Comparison of ENCODE assay signal across 2 cellular contexts in the genomic region with DNA sequence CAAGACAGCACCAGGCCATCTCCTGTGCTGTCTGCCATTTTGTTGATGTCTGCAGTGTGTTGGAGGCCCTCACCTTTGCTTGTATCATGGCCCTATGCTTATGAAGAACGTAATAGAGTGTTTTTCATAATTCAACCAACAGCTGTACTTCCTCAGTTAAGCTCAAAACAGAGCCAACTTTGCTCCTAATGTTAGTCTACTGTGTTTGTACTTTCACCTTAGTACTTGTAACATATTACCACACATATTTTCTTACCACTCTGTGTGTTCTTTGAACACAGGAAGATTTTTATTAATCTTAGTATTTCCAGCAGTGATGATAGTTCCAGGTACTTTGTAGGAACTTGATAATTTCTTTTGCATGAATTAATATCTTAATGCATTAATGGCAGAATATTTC.
A peak's percentile ranks its signal among the peaks of the same experiment; 100 is the strongest.
TF ChIP-seq lines count a peak whose summit lies in the region.

No MANE protein-coding gene starts in this region.

TF ChIP-seq in liver, 16 proteins besides CTCF, POLR2A, EP300 and RAD21:
- TF ChIP-seq HNF4G (IDR thresholded peaks at IDR 0.05): peak; percentile 7
- no peak for TF ChIP-seq NR2F2 (IDR thresholded peaks at IDR 0.05)
- peak; percentile 40 for TF ChIP-seq SP1 (IDR thresholded peaks at IDR 0.05)
- TF ChIP-seq HNF4A (conservative IDR thresholded peaks at IDR 0.05): peak; percentile 77 to 84
- TF ChIP-seq RXRA (IDR thresholded peaks at IDR 0.05): peak in 1 of 2 donors; percentile 11

TF ChIP-seq in HepG2, 621 proteins besides CTCF, POLR2A, EP300 and RAD21:
- no peak for TF ChIP-seq ZNF138 (CRISPR knock-in tag; IDR thresholded peaks at IDR 0.05; ENCODE audit: low read depth)
- TF ChIP-seq, protein P1, sequence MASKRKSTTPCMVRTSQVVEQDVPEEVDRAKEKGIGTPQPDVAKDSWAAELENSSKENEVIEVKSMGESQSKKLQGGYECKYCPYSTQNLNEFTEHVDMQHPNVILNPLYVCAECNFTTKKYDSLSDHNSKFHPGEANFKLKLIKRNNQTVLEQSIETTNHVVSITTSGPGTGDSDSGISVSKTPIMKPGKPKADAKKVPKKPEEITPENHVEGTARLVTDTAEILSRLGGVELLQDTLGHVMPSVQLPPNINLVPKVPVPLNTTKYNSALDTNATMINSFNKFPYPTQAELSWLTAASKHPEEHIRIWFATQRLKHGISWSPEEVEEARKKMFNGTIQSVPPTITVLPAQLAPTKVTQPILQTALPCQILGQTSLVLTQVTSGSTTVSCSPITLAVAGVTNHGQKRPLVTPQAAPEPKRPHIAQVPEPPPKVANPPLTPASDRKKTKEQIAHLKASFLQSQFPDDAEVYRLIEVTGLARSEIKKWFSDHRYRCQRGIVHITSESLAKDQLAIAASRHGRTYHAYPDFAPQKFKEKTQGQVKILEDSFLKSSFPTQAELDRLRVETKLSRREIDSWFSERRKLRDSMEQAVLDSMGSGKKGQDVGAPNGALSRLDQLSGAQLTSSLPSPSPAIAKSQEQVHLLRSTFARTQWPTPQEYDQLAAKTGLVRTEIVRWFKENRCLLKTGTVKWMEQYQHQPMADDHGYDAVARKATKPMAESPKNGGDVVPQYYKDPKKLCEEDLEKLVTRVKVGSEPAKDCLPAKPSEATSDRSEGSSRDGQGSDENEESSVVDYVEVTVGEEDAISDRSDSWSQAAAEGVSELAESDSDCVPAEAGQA (IDR thresholded peaks at IDR 0.05; ENCODE audit: low read depth): no peak
- TF ChIP-seq, protein P1 (CRISPR knock-in tag; IDR thresholded peaks at IDR 0.05; ENCODE audit: borderline replicate concordance): no peak
- no peak for TF ChIP-seq ZNF33B (CRISPR knock-in tag; IDR thresholded peaks at IDR 0.05)
- no peak for TF ChIP-seq IRF2 (CRISPR knock-in tag; IDR thresholded peaks at IDR 0.05)
- TF ChIP-seq, protein P2, sequence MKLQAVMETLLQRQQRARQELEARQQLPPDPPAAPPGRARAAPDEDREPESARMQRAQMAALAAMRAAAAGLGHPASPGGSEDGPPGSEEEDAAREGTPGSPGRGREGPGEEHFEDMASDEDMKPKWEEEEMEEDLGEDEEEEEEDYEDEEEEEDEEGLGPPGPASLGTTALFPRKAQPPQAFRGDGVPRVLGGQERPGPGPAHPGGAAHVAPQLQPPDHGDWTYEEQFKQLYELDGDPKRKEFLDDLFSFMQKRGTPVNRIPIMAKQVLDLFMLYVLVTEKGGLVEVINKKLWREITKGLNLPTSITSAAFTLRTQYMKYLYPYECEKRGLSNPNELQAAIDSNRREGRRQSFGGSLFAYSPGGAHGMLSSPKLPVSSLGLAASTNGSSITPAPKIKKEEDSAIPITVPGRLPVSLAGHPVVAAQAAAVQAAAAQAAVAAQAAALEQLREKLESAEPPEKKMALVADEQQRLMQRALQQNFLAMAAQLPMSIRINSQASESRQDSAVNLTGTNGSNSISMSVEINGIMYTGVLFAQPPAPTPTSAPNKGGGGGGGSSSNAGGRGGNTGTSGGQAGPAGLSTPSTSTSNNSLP (IDR thresholded peaks at IDR 0.05; ENCODE audit: low read depth, low read length): no peak
- no peak for TF ChIP-seq TEF (CRISPR knock-in tag; IDR thresholded peaks at IDR 0.05)
- TF ChIP-seq, protein P3, sequence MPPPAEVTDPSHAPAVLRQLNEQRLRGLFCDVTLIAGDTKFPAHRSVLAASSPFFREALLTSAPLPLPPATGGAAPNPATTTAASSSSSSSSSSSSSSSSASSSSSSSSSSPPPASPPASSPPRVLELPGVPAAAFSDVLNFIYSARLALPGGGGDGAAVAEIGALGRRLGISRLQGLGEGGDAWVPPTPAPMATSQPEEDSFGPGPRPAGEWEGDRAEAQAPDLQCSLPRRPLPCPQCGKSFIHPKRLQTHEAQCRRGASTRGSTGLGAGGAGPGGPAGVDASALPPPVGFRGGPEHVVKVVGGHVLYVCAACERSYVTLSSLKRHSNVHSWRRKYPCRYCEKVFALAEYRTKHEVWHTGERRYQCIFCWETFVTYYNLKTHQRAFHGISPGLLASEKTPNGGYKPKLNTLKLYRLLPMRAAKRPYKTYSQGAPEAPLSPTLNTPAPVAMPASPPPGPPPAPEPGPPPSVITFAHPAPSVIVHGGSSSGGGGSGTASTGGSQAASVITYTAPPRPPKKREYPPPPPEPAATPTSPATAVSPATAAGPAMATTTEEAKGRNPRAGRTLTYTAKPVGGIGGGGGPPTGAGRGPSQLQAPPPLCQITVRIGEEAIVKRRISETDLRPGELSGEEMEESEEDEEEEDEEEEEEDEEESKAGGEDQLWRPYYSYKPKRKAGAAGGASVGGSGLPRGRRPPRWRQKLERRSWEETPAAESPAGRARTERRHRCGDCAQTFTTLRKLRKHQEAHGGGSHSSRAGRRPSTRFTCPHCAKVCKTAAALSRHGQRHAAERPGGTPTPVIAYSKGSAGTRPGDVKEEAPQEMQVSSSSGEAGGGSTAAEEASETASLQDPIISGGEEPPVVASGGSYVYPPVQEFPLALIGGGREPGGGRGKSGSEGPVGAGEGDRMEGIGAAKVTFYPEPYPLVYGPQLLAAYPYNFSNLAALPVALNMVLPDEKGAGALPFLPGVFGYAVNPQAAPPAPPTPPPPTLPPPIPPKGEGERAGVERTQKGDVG (CRISPR knock-in tag; IDR thresholded peaks at IDR 0.05; ENCODE audit: borderline replicate concordance): no peak
- no peak for TF ChIP-seq RAD51 (IDR thresholded peaks at IDR 0.05; ENCODE audit: borderline replicate concordance)
- TF ChIP-seq, protein P4, sequence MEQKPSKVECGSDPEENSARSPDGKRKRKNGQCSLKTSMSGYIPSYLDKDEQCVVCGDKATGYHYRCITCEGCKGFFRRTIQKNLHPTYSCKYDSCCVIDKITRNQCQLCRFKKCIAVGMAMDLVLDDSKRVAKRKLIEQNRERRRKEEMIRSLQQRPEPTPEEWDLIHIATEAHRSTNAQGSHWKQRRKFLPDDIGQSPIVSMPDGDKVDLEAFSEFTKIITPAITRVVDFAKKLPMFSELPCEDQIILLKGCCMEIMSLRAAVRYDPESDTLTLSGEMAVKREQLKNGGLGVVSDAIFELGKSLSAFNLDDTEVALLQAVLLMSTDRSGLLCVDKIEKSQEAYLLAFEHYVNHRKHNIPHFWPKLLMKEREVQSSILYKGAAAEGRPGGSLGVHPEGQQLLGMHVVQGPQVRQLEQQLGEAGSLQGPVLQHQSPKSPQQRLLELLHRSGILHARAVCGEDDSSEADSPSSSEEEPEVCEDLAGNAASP (CRISPR knock-in tag; IDR thresholded peaks at IDR 0.05; ENCODE audit: borderline replicate concordance): no peak
- no peak for TF ChIP-seq DMAP1 (CRISPR knock-in tag; IDR thresholded peaks at IDR 0.05)
- no peak for TF ChIP-seq RORA (CRISPR knock-in tag; IDR thresholded peaks at IDR 0.05)
- TF ChIP-seq CREM (IDR thresholded peaks at IDR 0.05): no peak
- TF ChIP-seq CREM (CRISPR knock-in tag; IDR thresholded peaks at IDR 0.05): no peak
- TF ChIP-seq, protein P5, sequence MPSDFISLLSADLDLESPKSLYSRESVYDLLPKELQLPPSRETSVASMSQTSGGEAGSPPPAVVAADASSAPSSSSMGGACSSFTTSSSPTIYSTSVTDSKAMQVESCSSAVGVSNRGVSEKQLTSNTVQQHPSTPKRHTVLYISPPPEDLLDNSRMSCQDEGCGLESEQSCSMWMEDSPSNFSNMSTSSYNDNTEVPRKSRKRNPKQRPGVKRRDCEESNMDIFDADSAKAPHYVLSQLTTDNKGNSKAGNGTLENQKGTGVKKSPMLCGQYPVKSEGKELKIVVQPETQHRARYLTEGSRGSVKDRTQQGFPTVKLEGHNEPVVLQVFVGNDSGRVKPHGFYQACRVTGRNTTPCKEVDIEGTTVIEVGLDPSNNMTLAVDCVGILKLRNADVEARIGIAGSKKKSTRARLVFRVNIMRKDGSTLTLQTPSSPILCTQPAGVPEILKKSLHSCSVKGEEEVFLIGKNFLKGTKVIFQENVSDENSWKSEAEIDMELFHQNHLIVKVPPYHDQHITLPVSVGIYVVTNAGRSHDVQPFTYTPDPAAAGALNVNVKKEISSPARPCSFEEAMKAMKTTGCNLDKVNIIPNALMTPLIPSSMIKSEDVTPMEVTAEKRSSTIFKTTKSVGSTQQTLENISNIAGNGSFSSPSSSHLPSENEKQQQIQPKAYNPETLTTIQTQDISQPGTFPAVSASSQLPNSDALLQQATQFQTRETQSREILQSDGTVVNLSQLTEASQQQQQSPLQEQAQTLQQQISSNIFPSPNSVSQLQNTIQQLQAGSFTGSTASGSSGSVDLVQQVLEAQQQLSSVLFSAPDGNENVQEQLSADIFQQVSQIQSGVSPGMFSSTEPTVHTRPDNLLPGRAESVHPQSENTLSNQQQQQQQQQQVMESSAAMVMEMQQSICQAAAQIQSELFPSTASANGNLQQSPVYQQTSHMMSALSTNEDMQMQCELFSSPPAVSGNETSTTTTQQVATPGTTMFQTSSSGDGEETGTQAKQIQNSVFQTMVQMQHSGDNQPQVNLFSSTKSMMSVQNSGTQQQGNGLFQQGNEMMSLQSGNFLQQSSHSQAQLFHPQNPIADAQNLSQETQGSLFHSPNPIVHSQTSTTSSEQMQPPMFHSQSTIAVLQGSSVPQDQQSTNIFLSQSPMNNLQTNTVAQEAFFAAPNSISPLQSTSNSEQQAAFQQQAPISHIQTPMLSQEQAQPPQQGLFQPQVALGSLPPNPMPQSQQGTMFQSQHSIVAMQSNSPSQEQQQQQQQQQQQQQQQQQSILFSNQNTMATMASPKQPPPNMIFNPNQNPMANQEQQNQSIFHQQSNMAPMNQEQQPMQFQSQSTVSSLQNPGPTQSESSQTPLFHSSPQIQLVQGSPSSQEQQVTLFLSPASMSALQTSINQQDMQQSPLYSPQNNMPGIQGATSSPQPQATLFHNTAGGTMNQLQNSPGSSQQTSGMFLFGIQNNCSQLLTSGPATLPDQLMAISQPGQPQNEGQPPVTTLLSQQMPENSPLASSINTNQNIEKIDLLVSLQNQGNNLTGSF (CRISPR knock-in tag; IDR thresholded peaks at IDR 0.05): no peak
- no peak for TF ChIP-seq ZSCAN29 (CRISPR knock-in tag; conservative IDR thresholded peaks at IDR 0.05)
